ENCODE assay signal across 1 cellular context in the genomic region with DNA sequence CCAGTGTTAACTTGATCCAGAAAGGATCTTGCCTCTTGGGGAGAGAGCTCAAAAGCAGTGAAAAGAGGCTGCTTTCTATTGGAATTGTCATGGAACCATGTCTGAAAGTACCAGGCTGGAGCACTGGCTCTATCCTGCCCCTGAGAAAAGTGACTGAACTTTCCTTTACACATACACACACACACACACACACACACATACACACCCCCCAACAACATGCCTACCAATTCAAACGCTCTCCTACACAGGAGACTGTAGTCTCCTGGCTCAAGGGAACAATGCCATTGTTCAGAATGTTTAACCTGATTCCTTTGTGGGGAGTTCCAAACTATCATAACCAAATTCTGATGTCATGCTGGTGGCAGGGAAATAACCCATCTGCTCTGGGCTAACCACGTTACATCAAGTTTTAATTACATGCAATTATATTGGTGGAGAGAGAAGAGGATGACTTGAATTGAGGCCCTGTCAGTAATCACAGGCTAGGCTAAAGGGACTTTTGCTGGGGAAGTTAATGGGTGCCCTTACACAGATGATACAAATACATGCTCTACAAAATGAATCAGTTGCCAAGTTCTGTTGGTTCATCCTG.
TF ChIP-seq lines count a peak whose summit lies in the region.

No MANE protein-coding gene starts in this region.

TF ChIP-seq in WTC11, 78 proteins besides CTCF, POLR2A, EP300 and RAD21 (continued from another document):
- TF ChIP-seq, protein P1, sequence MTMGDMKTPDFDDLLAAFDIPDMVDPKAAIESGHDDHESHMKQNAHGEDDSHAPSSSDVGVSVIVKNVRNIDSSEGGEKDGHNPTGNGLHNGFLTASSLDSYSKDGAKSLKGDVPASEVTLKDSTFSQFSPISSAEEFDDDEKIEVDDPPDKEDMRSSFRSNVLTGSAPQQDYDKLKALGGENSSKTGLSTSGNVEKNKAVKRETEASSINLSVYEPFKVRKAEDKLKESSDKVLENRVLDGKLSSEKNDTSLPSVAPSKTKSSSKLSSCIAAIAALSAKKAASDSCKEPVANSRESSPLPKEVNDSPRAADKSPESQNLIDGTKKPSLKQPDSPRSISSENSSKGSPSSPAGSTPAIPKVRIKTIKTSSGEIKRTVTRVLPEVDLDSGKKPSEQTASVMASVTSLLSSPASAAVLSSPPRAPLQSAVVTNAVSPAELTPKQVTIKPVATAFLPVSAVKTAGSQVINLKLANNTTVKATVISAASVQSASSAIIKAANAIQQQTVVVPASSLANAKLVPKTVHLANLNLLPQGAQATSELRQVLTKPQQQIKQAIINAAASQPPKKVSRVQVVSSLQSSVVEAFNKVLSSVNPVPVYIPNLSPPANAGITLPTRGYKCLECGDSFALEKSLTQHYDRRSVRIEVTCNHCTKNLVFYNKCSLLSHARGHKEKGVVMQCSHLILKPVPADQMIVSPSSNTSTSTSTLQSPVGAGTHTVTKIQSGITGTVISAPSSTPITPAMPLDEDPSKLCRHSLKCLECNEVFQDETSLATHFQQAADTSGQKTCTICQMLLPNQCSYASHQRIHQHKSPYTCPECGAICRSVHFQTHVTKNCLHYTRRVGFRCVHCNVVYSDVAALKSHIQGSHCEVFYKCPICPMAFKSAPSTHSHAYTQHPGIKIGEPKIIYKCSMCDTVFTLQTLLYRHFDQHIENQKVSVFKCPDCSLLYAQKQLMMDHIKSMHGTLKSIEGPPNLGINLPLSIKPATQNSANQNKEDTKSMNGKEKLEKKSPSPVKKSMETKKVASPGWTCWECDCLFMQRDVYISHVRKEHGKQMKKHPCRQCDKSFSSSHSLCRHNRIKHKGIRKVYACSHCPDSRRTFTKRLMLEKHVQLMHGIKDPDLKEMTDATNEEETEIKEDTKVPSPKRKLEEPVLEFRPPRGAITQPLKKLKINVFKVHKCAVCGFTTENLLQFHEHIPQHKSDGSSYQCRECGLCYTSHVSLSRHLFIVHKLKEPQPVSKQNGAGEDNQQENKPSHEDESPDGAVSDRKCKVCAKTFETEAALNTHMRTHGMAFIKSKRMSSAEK (CRISPR knock-in tag; IDR thresholded peaks at IDR 0.05; ENCODE audit: borderline replicate concordance) = no peak
- TF ChIP-seq, protein P2, sequence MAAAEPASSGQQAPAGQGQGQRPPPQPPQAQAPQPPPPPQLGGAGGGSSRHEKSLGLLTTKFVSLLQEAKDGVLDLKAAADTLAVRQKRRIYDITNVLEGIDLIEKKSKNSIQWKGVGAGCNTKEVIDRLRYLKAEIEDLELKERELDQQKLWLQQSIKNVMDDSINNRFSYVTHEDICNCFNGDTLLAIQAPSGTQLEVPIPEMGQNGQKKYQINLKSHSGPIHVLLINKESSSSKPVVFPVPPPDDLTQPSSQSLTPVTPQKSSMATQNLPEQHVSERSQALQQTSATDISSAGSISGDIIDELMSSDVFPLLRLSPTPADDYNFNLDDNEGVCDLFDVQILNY (CRISPR knock-in tag; IDR thresholded peaks at IDR 0.05) = no peak
- TF ChIP-seq GRHL2 (CRISPR knock-in tag; IDR thresholded peaks at IDR 0.05; ENCODE audit: insufficient replicate concordance, severe bottlenecking) = no peak
- TF ChIP-seq, protein P3, sequence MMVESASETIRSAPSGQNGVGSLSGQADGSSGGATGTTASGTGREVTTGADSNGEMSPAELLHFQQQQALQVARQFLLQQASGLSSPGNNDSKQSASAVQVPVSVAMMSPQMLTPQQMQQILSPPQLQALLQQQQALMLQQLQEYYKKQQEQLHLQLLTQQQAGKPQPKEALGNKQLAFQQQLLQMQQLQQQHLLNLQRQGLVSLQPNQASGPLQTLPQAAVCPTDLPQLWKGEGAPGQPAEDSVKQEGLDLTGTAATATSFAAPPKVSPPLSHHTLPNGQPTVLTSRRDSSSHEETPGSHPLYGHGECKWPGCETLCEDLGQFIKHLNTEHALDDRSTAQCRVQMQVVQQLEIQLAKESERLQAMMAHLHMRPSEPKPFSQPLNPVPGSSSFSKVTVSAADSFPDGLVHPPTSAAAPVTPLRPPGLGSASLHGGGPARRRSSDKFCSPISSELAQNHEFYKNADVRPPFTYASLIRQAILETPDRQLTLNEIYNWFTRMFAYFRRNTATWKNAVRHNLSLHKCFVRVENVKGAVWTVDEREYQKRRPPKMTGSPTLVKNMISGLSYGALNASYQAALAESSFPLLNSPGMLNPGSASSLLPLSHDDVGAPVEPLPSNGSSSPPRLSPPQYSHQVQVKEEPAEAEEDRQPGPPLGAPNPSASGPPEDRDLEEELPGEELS (CRISPR knock-in tag; IDR thresholded peaks at IDR 0.05) = no peak
TF ChIP-seq in WTC11: peak in this region for 0.
